In genomic region chr1:183911285-183911684, GRCh38 we compare ENCODE assay signal across 8 cellular contexts.
DNase-seq lines count a peak whose midpoint lies in the region; ATAC-seq and TF ChIP-seq lines count a peak whose summit lies in the region.

No MANE protein-coding gene starts in this region.

- H3K4me2 ChIP-seq in OCI-LY1 (ENCODE audit: low read length) = peak overlapping the region; percentile 21; the same call in 1 of the 2 replicates

- H3K4me3 Mint-ChIP-seq in stimulated activated naive CD8-positive, alpha-beta T cell treated with anti-CD3 and anti-CD28 coated beads, Interleukin-15, Interleukin-2, amounts not matched to agents 100 ng/mL and 50 ng/mL, for 24 hours = no peak overlapping the region

- H3K9me3 Mint-ChIP-seq in stimulated activated naive CD8-positive, alpha-beta T cell treated with anti-CD3 and anti-CD28 coated beads, Interleukin-15, Interleukin-2, amounts not matched to agents 100 ng/mL and 50 ng/mL, for 24 hours = no peaks in the 10 kb centered on the region

- H3K27ac ChIP-seq in OCI-LY1 (ENCODE audit: low read depth, low read length, poor library complexity, severe bottlenecking) = peak overlapping the region; percentile 61

- H3K4me1 Mint-ChIP-seq in stimulated activated naive CD8-positive, alpha-beta T cell treated with anti-CD3 and anti-CD28 coated beads, Interleukin-15, Interleukin-2, amounts not matched to agents 100 ng/mL and 50 ng/mL, for 24 hours (ENCODE audit: low read depth) = peaks cover 39% of the 10 kb centered on the region

- no peaks in the 10 kb centered on the region for H3K27me3 ChIP-seq in OCI-LY1 (ENCODE audit: insufficient read depth, low read length)

- no peaks in the 10 kb centered on the region for H3K36me3 Mint-ChIP-seq in stimulated activated naive CD8-positive, alpha-beta T cell treated with anti-CD3 and anti-CD28 coated beads, Interleukin-15, Interleukin-2, amounts not matched to agents 100 ng/mL and 50 ng/mL, for 24 hours (ENCODE audit: low read depth)

- H4K20me1 ChIP-seq in OCI-LY1 (ENCODE audit: insufficient read depth, low read length) = no peaks in the 10 kb centered on the region

- no peaks in the 10 kb centered on the region for H3K9me2 ChIP-seq in OCI-LY1 (ENCODE audit: low read depth, low read length)

- H3K27ac Mint-ChIP-seq in stimulated activated naive CD8-positive, alpha-beta T cell treated with anti-CD3 and anti-CD28 coated beads, Interleukin-15, Interleukin-2, amounts not matched to agents 100 ng/mL and 50 ng/mL, for 24 hours = peak overlapping the region; percentile 23

- H3K9ac ChIP-seq in OCI-LY1 (ENCODE audit: low read length) = no peak overlapping the region

- H3K4me3 ChIP-seq in OCI-LY1 (ENCODE audit: low read depth, low read length, poor library complexity, severe bottlenecking) = no peak overlapping the region

- H2AFZ ChIP-seq in OCI-LY1 (ENCODE audit: low read length) = no peak overlapping the region

- DNase-seq in activated T-cell treated with anti-CD3 and anti-CD28 coated beads for 48 hours (ENCODE audit: low read depth) = peak; percentile 8
- DNase-seq in activated T-cell treated with anti-CD3 and anti-CD28 coated beads, Interleukin-2, amount 50 U/mL, for 1 hour = no peak
- DNase-seq in GOT3 (lab: John Stamatoyannopoulos, UW) = no peak
- DNase-seq in NCI-H748 (lab: John Stamatoyannopoulos, UW; ENCODE audit: unreplicated experiment) = no peak
- no peak for DNase-seq in NCI-H226

- peak; percentile 62 for ATAC-seq in HG02870 (IDR thresholded peaks at IDR 0.05; ENCODE audit: unreplicated experiment)

- peaks cover 25% of the 10 kb centered on the region for H3K4me1 ChIP-seq in OCI-LY1 (ENCODE audit: insufficient read depth, low read length, severe bottlenecking)

- H3F3A ChIP-seq in OCI-LY1 (ENCODE audit: insufficient read depth, low read length) = no peaks in the 10 kb centered on the region

- H3K36me3 ChIP-seq in OCI-LY1 (ENCODE audit: insufficient read depth, low read length) = no peaks in the 10 kb centered on the region

- H3K27me3 Mint-ChIP-seq in stimulated activated naive CD8-positive, alpha-beta T cell treated with anti-CD3 and anti-CD28 coated beads, Interleukin-15, Interleukin-2, amounts not matched to agents 100 ng/mL and 50 ng/mL, for 24 hours = no peaks in the 10 kb centered on the region

- TF ChIP-seq CTCF in OCI-LY1 (IDR thresholded peaks at IDR 0.05; ENCODE audit: low read length) = no peak

- H3K9me3 ChIP-seq in OCI-LY1 (ENCODE audit: low read length) = no peaks in the 10 kb centered on the region

- H3K79me2 ChIP-seq in OCI-LY1 (ENCODE audit: insufficient read depth, low read length) = no peaks in the 10 kb centered on the region
